Comparison of ENCODE assay signal across 8 cellular contexts in the genomic region with DNA sequence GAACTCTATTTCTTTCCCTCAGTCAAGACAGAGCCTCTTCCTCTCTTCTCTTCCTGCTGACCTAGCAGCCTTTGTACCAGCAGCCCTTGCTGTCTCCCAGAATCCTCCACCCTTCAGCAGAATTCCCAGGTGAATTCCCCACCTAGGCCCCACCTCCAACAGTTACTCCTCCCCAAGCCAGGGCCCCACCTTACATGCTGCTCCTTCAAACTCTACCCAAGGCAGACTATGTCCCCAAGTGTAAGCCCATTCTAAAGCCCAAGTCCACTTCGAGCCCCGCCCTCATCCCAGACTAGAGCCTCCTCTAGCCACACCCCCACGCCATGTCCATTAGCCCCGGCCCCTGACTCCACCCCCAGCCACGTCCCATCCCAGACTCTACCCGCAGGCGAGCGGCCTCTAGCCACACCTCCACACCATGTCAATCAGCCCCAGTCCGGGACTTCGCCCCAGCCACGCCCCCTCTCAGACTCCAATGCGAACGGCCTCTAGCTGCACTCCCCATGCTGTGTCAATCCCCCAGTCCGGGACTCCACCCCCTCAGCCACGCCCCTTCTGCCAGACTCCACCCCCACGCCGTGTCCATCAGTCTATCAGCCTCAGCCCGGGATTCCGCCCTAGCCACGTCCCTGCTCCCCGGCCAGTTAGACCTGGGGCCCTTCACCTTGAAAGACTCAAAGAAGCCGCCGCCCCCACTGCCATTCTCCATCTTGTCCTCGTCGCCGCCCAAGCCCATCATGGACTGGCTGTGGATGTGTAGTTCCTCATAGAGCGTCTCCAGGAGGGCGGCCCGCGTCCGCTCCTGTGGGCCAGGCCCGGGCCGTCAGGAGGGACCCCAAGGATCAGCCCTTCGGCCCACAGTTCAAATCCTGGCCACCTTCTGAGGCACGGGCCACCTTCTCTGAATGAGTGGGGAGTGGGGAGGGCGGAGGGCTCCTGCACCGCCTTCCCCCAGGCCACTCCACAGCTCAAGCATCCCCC.
A peak's percentile ranks its signal among the peaks of the same experiment; 100 is the strongest.
DNase-seq lines count a peak whose midpoint lies in the region; ATAC-seq and TF ChIP-seq lines count a peak whose summit lies in the region.

No MANE protein-coding gene starts in this region.

- TF ChIP-seq CTCF in GM10248 (IDR thresholded peaks at IDR 0.05; ENCODE audit: control extremely low read depth, extremely low read depth, low read depth, missing control alignments) = no peak

- DNase-seq in GM10248 (ENCODE audit: extremely low spot score) (peak; percentile 94), SK-N-DZ (ENCODE audit: low spot score) (peak; percentile 51), cerebellar cortex (ENCODE audit: low spot score) (peak; percentile 58), left lobe of liver (ENCODE audit: low spot score) (peak; percentile 72), NCI-H1436 treated with DMSO at 0.1 percent for 48 hours (lab: John Stamatoyannopoulos, UW) (no peak)
- peak; percentile 9 for DNase-seq in stimulated activated CD8-positive, alpha-beta memory T cell treated with anti-CD3 and anti-CD28 coated beads, Interleukin-15, amount 100 ng/mL, for 24 hours (ENCODE audit: low read depth)

- POLR2A ChIA-PET in GM10248 (lab: Yijun Ruan, JAX) = interaction anchor here (0.5 kb wide), 1 partner anchor 183 kb away, joined by 5 read pairs; no protein-coding TSS in a partner anchor

- CTCF ChIA-PET in GM10248 (lab: Yijun Ruan, JAX) = interaction anchor here (1.4 kb wide), 1 partner anchor 11 kb away, joined by 4 read pairs; no protein-coding TSS in a partner anchor

- peak; percentile 67 for ATAC-seq in HG02981 (IDR thresholded peaks at IDR 0.05; ENCODE audit: unreplicated experiment)
- peak; percentile 86 for ATAC-seq in left lobe of liver
- ATAC-seq in GM18873 (IDR thresholded peaks at IDR 0.05; ENCODE audit: low FRiP score, unreplicated experiment) = no peak
